In the genomic region with DNA sequence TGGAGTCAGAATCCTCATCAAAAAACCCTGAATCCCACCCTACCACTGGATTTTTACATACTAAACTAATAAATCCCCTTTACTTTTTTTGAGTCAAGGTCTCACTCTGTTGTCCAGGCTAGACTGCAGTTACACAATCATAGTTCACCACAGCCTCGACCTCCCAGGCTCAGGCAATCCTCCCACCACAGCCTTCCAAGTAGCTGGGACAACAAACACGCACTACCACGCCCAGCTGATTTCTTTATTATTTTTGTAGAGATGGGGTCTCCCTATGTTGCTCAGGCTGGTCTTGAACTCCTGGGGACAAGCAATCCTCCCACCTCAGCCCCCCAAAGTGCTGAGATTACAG, we compare ENCODE assay signal across 22 cellular contexts. TPM values are rescaled to one million over a fixed set of nuclear protein-coding genes. Genes with fewer than 3 reads are reported as not detected.
DNase-seq lines count a peak whose midpoint lies in the region; ATAC-seq and TF ChIP-seq lines count a peak whose summit lies in the region.
"Had no signal": no experiment of that assay in that cellular context is flagged by ENCODE, and none has a peak within 500 bp of the region (broad histone marks: within the 10 kb centered on the region; RNA-seq: fewer than 3 reads in every experiment).

No MANE protein-coding gene starts in this region.

- POLR2A ChIA-PET in PC-3 (lab: Charles Lee; ENCODE audit: unreplicated experiment): interaction anchor here (0.6 to 0.7 kb wide), 2 partner anchors 29 to 611 kb away, joined by 3 to 6 read pairs; no protein-coding TSS in a partner anchor

- peaks cover 39% of the 10 kb centered on the region for H3K4me1 Mint-ChIP-seq in CD14-positive monocyte
- peaks cover 36% of the 10 kb centered on the region for H3K4me1 Mint-ChIP-seq in stimulated activated memory B cell treated with anti-CD40 and anti-IgM and Interleukin-4, amounts not matched to agents 10 μg/mL and 1 μg/mL and 100 μg/mL, for 72 hours
- H3K4me1 Mint-ChIP-seq in mesothelial cell of epicardium: peaks cover 13% of the 10 kb centered on the region

- peaks cover 9 to 25% of the 10 kb centered on the region in 2 donors for H3K36me3 Mint-ChIP-seq in CD14-positive monocyte
- peaks cover 19% of the 10 kb centered on the region for H3K36me3 Mint-ChIP-seq in stimulated activated memory B cell treated with anti-CD40 and anti-IgM and Interleukin-4, amounts not matched to agents 10 μg/mL and 1 μg/mL and 100 μg/mL, for 72 hours
- peaks cover 12% of the 10 kb centered on the region for H3K36me3 Mint-ChIP-seq in mesothelial cell of epicardium

- peak overlapping the region; percentile 61 for H3K4me2 ChIP-seq in PC-3 (ENCODE audit: low read length)
- H3K4me2 ChIP-seq: GM23338 had no signal

- H3K27ac ChIP-seq in PC-3 (ENCODE audit: low read length) (peak overlapping the region; percentile 52; the same call in 1 of the 2 replicates), upper lobe of right lung (no peak overlapping the region)
- H3K27ac ChIP-seq: BLaER1 treated with 17β-estradiol and CSF1 and Interleukin-3, amounts not matched to agents 10 nM and 100 nM; HL-60 had no signal

- TF ChIP-seq CTCF in CD14-positive monocyte (IDR thresholded peaks at IDR 0.05): no peak
- no peak for TF ChIP-seq CTCF in PC-3 (conservative IDR thresholded peaks at IDR 0.05; ENCODE audit: low read depth, low read length)
- no peak for TF ChIP-seq CTCF in fibroblast of villous mesenchyme (IDR thresholded peaks at IDR 0.05; ENCODE audit: insufficient read depth, low read depth, low read length)
- no peak for TF ChIP-seq CTCF in mesothelial cell of epicardium (IDR thresholded peaks at IDR 0.05; ENCODE audit: unreplicated experiment)
- no peak for TF ChIP-seq CTCF in upper lobe of right lung (IDR thresholded peaks at IDR 0.05)

- ATAC-seq in PC-3: no peak
- ATAC-seq in stimulated activated memory B cell treated with anti-CD40 and anti-IgM and Interleukin-4, amounts not matched to agents 10 μg/mL and 1 μg/mL and 100 μg/mL, for 72 hours: no peak
- no peak for ATAC-seq in upper lobe of right lung
- ATAC-seq: GM23338 had no signal

- H3K9me3 ChIP-seq in PC-3 (ENCODE audit: low read length) (no peaks in the 10 kb centered on the region), upper lobe of right lung (no peaks in the 10 kb centered on the region)
- H3K9me3 ChIP-seq: HAP-1, Peyer's patch had no signal

- CTCF ChIA-PET in PC-3 (lab: Charles Lee): no interaction called here

- H2AFZ ChIP-seq in PC-3 (ENCODE audit: low read length): no peak overlapping the region
- H2AFZ ChIP-seq: GM23338 had no signal

- DNase-seq in CD14-positive monocyte (ENCODE audit: low spot score) (no peak), PC-3 (no peak), fibroblast of villous mesenchyme (ENCODE audit: low read depth) (peak; percentile 28), mesothelial cell of epicardium (ENCODE audit: low spot score in 2 of 2, unreplicated experiment in 2 of 2) (no peak), upper lobe of right lung (no peak)
- DNase-seq in stimulated activated naive CD4-positive, alpha-beta T cell (lab: John Stamatoyannopoulos, UW): no peak
- DNase-seq: Calu3; CD8-positive, alpha-beta memory T cell; DMS153; GDM1; KBM-7; NCI-H1694; NCI-H2081; NCI-H2171; NCI-H345; NCI-H524; Peyer's patch had no signal

- no TSS peak for BruUV-seq in PC-3 (replicated peaks; lab: Mats Ljungman, UMichigan)

- no peak overlapping the region for H3K9ac ChIP-seq in PC-3 (ENCODE audit: low read length)
- H3K9ac ChIP-seq: BLaER1 treated with 17β-estradiol and CSF1 and Interleukin-3, amounts not matched to agents 10 nM and 100 nM had no signal

- intact Hi-C loops in CD14-positive monocyte (cut with micrococcal nuclease) (no loop called here), PC-3 (cut with micrococcal nuclease) (loop anchor here (2.0 to 5.0 kb wide), 3 partner anchors 15 to 105 kb away; no protein-coding TSS in a partner anchor), upper lobe of right lung (cut with DNase I) (no loop called here)

- no peaks in the 10 kb centered on the region for H3K9me2 ChIP-seq in PC-3 (replicated peaks; ENCODE audit: low read length)

- peaks cover 13% of the 10 kb centered on the region for H4K20me1 ChIP-seq in PC-3 (ENCODE audit: low read length)

- H3K4me3 ChIP-seq in PC-3 (ENCODE audit: low read length): no peak overlapping the region
- no peak overlapping the region for H3K4me3 ChIP-seq in fibroblast of villous mesenchyme (ENCODE audit: low read depth, low read length)
- no peak overlapping the region for H3K4me3 ChIP-seq in upper lobe of right lung
- H3K4me3 ChIP-seq: BLaER1 treated with 17β-estradiol and CSF1 and Interleukin-3, amounts not matched to agents 10 nM and 100 nM; GM23338; HAP-1; Peyer's patch had no signal

- H3F3A ChIP-seq in PC-3 (ENCODE audit: low read length, unreplicated experiment): peaks cover 10% of the 10 kb centered on the region

- H3K27me3 Mint-ChIP-seq in CD14-positive monocyte (ENCODE audit: low read depth in 3 of 3) (no peaks in the 10 kb centered on the region), mesothelial cell of epicardium (ENCODE audit: low read depth) (no peaks in the 10 kb centered on the region)
- H3K27me3 Mint-ChIP-seq in stimulated activated memory B cell treated with anti-CD40 and anti-IgM and Interleukin-4, amounts not matched to agents 10 μg/mL and 1 μg/mL and 100 μg/mL, for 72 hours: no peaks in the 10 kb centered on the region
- H3K27me3 Mint-ChIP-seq: CD8-positive, alpha-beta memory T cell had no signal

- H3K27me3 ChIP-seq in PC-3 (ENCODE audit: low read length): no peaks in the 10 kb centered on the region
- no peaks in the 10 kb centered on the region for H3K27me3 ChIP-seq in upper lobe of right lung
- H3K27me3 ChIP-seq: BLaER1 treated with 17β-estradiol and CSF1 and Interleukin-3, amounts not matched to agents 10 nM and 100 nM; Peyer's patch had no signal

- H3K36me3 ChIP-seq in PC-3 (ENCODE audit: low read depth, low read length) (peaks cover 12% of the 10 kb centered on the region; the same call in 1 of the 2 replicates), upper lobe of right lung (no peaks in the 10 kb centered on the region)
- H3K36me3 ChIP-seq: HAP-1 had no signal

- H3K4me1 ChIP-seq in PC-3 (ENCODE audit: insufficient read depth, low read length) (peaks cover 31% of the 10 kb centered on the region), upper lobe of right lung (peaks cover 12% of the 10 kb centered on the region)
- H3K4me1 ChIP-seq: HAP-1 had no signal

- no peak overlapping the region for H3K4me3 Mint-ChIP-seq in CD14-positive monocyte
- H3K4me3 Mint-ChIP-seq in stimulated activated memory B cell treated with anti-CD40 and anti-IgM and Interleukin-4, amounts not matched to agents 10 μg/mL and 1 μg/mL and 100 μg/mL, for 72 hours: no peak overlapping the region
- no peak overlapping the region for H3K4me3 Mint-ChIP-seq in mesothelial cell of epicardium
- H3K4me3 Mint-ChIP-seq: CD8-positive, alpha-beta memory T cell; GM23338 had no signal

- peaks cover 56% of the 10 kb centered on the region for H3K79me2 ChIP-seq in PC-3 (ENCODE audit: low read length)

- peaks cover 0 to 4% (median 0%) of the 10 kb centered on the region in 7 donors for H3K9me3 Mint-ChIP-seq in CD14-positive monocyte
- no peaks in the 10 kb centered on the region for H3K9me3 Mint-ChIP-seq in stimulated activated memory B cell treated with anti-CD40 and anti-IgM and Interleukin-4, amounts not matched to agents 10 μg/mL and 1 μg/mL and 100 μg/mL, for 72 hours
- peaks cover 2% of the 10 kb centered on the region for H3K9me3 Mint-ChIP-seq in mesothelial cell of epicardium
- H3K9me3 Mint-ChIP-seq: CD8-positive, alpha-beta memory T cell; GM23338 had no signal

- H3K27ac Mint-ChIP-seq in CD14-positive monocyte (peak overlapping the region; percentile 61 to 90 (median 77)), mesothelial cell of epicardium (no peak overlapping the region)
- peak overlapping the region; percentile 38 for H3K27ac Mint-ChIP-seq in stimulated activated memory B cell treated with anti-CD40 and anti-IgM and Interleukin-4, amounts not matched to agents 10 μg/mL and 1 μg/mL and 100 μg/mL, for 72 hours

RNA-seq across cellular contexts. Expression of gene SPTSSA, which starts 24.3 kb away (rescaled TPM):
- 10 to 100 TPM; 70.6 to 85.7 TPM for polyA plus RNA-seq in CD14-positive monocyte
- total RNA-seq in PC-3 (2014; rRNA removed) (8.7 and 14.0 TPM in 2 replicates), fibroblast of villous mesenchyme (12.2 and 18.6 TPM in 2 replicates), mesothelial cell of epicardium (10.4 to 11.4 TPM (median 11.3 TPM) in 3 replicates), upper lobe of right lung (48.4 TPM)
